1 cellular context compared by ENCODE assay signal in the genomic region with DNA sequence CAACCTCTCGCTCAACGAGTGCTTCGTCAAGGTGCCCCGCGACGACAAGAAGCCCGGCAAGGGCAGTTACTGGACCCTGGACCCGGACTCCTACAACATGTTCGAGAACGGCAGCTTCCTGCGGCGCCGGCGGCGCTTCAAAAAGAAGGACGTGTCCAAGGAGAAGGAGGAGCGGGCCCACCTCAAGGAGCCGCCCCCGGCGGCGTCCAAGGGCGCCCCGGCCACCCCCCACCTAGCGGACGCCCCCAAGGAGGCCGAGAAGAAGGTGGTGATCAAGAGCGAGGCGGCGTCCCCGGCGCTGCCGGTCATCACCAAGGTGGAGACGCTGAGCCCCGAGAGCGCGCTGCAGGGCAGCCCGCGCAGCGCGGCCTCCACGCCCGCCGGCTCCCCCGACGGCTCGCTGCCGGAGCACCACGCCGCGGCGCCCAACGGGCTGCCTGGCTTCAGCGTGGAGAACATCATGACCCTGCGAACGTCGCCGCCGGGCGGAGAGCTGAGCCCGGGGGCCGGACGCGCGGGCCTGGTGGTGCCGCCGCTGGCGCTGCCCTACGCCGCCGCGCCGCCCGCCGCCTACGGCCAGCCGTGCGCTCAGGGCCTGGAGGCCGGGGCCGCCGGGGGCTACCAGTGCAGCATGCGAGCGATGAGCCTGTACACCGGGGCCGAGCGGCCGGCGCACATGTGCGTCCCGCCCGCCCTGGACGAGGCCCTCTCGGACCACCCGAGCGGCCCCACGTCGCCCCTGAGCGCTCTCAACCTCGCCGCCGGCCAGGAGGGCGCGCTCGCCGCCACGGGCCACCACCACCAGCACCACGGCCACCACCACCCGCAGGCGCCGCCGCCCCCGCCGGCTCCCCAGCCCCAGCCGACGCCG.
TF ChIP-seq lines count a peak whose summit lies in the region.

No MANE protein-coding gene starts in this region.

TF ChIP-seq in GM12891, 5 proteins besides CTCF, POLR2A, EP300 and RAD21:
- TF ChIP-seq PAX5 (IDR thresholded peaks at IDR 0.05; ENCODE audit: insufficient read depth, low read length, severe bottlenecking) (no peak), TAF1 (IDR thresholded peaks at IDR 0.05; ENCODE audit: low read depth, low read length) (no peak), SPI1 (IDR thresholded peaks at IDR 0.05; ENCODE audit: low read depth, low read length) (no peak), POU2F2 (IDR thresholded peaks at IDR 0.05; ENCODE audit: low read depth, low read length) (no peak), POLR2AphosphoS5 (IDR thresholded peaks at IDR 0.05; ENCODE audit: low read depth, low read length) (no peak)
